Comparison of ENCODE assay signal across 18 cellular contexts in genomic region chr12:25382311-25383106, GRCh38.
A peak's percentile ranks its signal among the peaks of the same experiment; 100 is the strongest.
DNase-seq lines count a peak whose midpoint lies in the region; ATAC-seq and TF ChIP-seq lines count a peak whose summit lies in the region.
"Had no signal": no experiment of that assay in that cellular context is flagged by ENCODE, and none has a peak within 500 bp of the region (broad histone marks: within the 10 kb centered on the region; RNA-seq: fewer than 3 reads in every experiment).

No MANE protein-coding gene starts in this region.

- H3K9ac ChIP-seq in neuronal stem cell (ENCODE audit: low read depth, low read length, poor library complexity) (no peak overlapping the region), neural progenitor cell (no peak overlapping the region)

- H3K9me3 Mint-ChIP-seq in activated CD8-positive, alpha-beta memory T cell treated with anti-CD3 and anti-CD28 coated beads, Interleukin-2, amount 10 ng/mL, durations not matched to agents 7 days and 5 days (ENCODE audit: low read depth), result no peaks in the 10 kb centered on the region
- peaks cover 5% of the 10 kb centered on the region for H3K9me3 Mint-ChIP-seq in neural progenitor cell
- H3K9me3 Mint-ChIP-seq: GM23338; stimulated activated naive CD8-positive, alpha-beta T cell treated with anti-CD3 and anti-CD28 coated beads, Interleukin-15, Interleukin-2, amounts not matched to agents 100 ng/mL and 50 ng/mL, for 24 hours had no signal

- peaks cover 66% of the 10 kb centered on the region for H3K4me1 Mint-ChIP-seq in activated CD8-positive, alpha-beta memory T cell treated with anti-CD3 and anti-CD28 coated beads, Interleukin-2, amount 10 ng/mL, durations not matched to agents 7 days and 5 days
- peaks cover 15% of the 10 kb centered on the region for H3K4me1 Mint-ChIP-seq in neural progenitor cell

- H2AFZ ChIP-seq in neuronal stem cell (ENCODE audit: low read length) (no peak overlapping the region), neural progenitor cell (replicated peaks) (no peak overlapping the region)
- H2AFZ ChIP-seq: GM23338 had no signal

- H3K27me3 ChIP-seq in neuronal stem cell (ENCODE audit: control insufficient read depth in 3 of 3, insufficient read depth in 3 of 3, low read depth in 1 of 3, low read length in 3 of 3), result peaks cover 0 to 9% (median 4%) of the 10 kb centered on the region in 3 experiments
- H3K27me3 ChIP-seq in neural progenitor cell, result peaks cover 20% of the 10 kb centered on the region
- H3K27me3 ChIP-seq: esophagus muscularis mucosa, heart left ventricle, sigmoid colon, vagina had no signal

- intact Hi-C loops in posterior vena cava (cut with DNase I), result no loop called here

- H2BK12ac ChIP-seq in neuronal stem cell (ENCODE audit: low read length), result no peak overlapping the region

- no peaks in the 10 kb centered on the region for H4K20me1 ChIP-seq in neural progenitor cell (ENCODE audit: low read depth)

- H3K27me3 Mint-ChIP-seq in activated CD8-positive, alpha-beta memory T cell treated with anti-CD3 and anti-CD28 coated beads, Interleukin-2, amount 10 ng/mL, durations not matched to agents 7 days and 5 days, result no peaks in the 10 kb centered on the region
- H3K27me3 Mint-ChIP-seq in neural progenitor cell (ENCODE audit: insufficient read depth, low read depth), result peaks cover 11% of the 10 kb centered on the region

- peaks cover 14% of the 10 kb centered on the region for H3K36me3 Mint-ChIP-seq in activated CD8-positive, alpha-beta memory T cell treated with anti-CD3 and anti-CD28 coated beads, Interleukin-2, amount 10 ng/mL, durations not matched to agents 7 days and 5 days
- H3K36me3 Mint-ChIP-seq in neural progenitor cell, result no peaks in the 10 kb centered on the region

- peak overlapping the region; percentile 39 for H3K14ac ChIP-seq in neuronal stem cell (ENCODE audit: low read length)

- H3K9me3 ChIP-seq in neuronal stem cell (replicated peaks in 1 of 2; ENCODE audit: control insufficient read depth in 2 of 2, insufficient read depth in 1 of 2, low read depth in 1 of 2, low read length in 2 of 2) (no peaks in the 10 kb centered on the region), neural progenitor cell (ENCODE audit: low read depth) (no peaks in the 10 kb centered on the region)
- H3K9me3 ChIP-seq: esophagus muscularis mucosa, heart left ventricle, sigmoid colon, vagina had no signal

- H3K4ac ChIP-seq in neuronal stem cell (ENCODE audit: low read length), result no peak overlapping the region

- no peak overlapping the region for H3K18ac ChIP-seq in neuronal stem cell (ENCODE audit: low read length)

- DNase-seq in activated CD8-positive, alpha-beta memory T cell treated with anti-CD3 and anti-CD28 coated beads, Interleukin-2, amount 10 ng/mL, durations not matched to agents 7 days and 5 days, result peak; percentile 64
- DNase-seq in activated CD8-positive, alpha-beta memory T cell treated with anti-CD3 and anti-CD28 coated beads for 24 hours, result no peak
- DNase-seq in OCI-M1 (lab: John Stamatoyannopoulos, UW) (peak; percentile 55), ecto neural progenitor cell (ENCODE audit: low spot score) (peak; percentile 41), neuronal stem cell (ENCODE audit: low spot score) (no peak), posterior vena cava (ENCODE audit: low spot score) (no peak), neural progenitor cell (ENCODE audit: low spot score) (no peak)
- no peak for DNase-seq in activated CD4-positive, CD25-positive, alpha-beta regulatory T cell (lab: John Stamatoyannopoulos, UW)
- DNase-seq: amniotic stem cell, heart left ventricle, kidney glomerular epithelial cell, SHP77 treated with DMSO at 0.1 percent for 48 hours, sigmoid colon, T1000 had no signal

- H4K8ac ChIP-seq in neuronal stem cell (ENCODE audit: low read depth, low read length), result no peak overlapping the region

- peaks cover 7% of the 10 kb centered on the region for H3K79me1 ChIP-seq in neuronal stem cell (ENCODE audit: low read depth, low read length)

- H2BK5ac ChIP-seq in neuronal stem cell (ENCODE audit: low read length), result no peak overlapping the region

- no peaks in the 10 kb centered on the region for H3K79me2 ChIP-seq in neural progenitor cell (ENCODE audit: low read depth)

- no peak for TF ChIP-seq CTCF in neural progenitor cell (IDR thresholded peaks at IDR 0.05)

- peak overlapping the region; percentile 80 for H3K4me3 Mint-ChIP-seq in activated CD8-positive, alpha-beta memory T cell treated with anti-CD3 and anti-CD28 coated beads, Interleukin-2, amount 10 ng/mL, durations not matched to agents 7 days and 5 days
- no peak overlapping the region for H3K4me3 Mint-ChIP-seq in neural progenitor cell
- H3K4me3 Mint-ChIP-seq: GM23338; stimulated activated naive CD8-positive, alpha-beta T cell treated with anti-CD3 and anti-CD28 coated beads, Interleukin-15, Interleukin-2, amounts not matched to agents 100 ng/mL and 50 ng/mL, for 24 hours had no signal

- H3K4me2 ChIP-seq in neuronal stem cell (ENCODE audit: insufficient read depth, low read length, poor library complexity, severe bottlenecking) (no peak overlapping the region), neural progenitor cell (no peak overlapping the region)
- H3K4me2 ChIP-seq: GM23338 had no signal

- ATAC-seq in activated CD8-positive, alpha-beta memory T cell treated with anti-CD3 and anti-CD28 coated beads, Interleukin-2, amount 10 ng/mL, durations not matched to agents 7 days and 5 days, result no peak
- ATAC-seq: GM23338, heart left ventricle had no signal

- peak overlapping the region; percentile 92 for H3K27ac Mint-ChIP-seq in activated CD8-positive, alpha-beta memory T cell treated with anti-CD3 and anti-CD28 coated beads, Interleukin-2, amount 10 ng/mL, durations not matched to agents 7 days and 5 days
- no peak overlapping the region for H3K27ac Mint-ChIP-seq in neural progenitor cell
- H3K27ac Mint-ChIP-seq: GM23338; stimulated activated naive CD8-positive, alpha-beta T cell treated with anti-CD3 and anti-CD28 coated beads, Interleukin-15, Interleukin-2, amounts not matched to agents 100 ng/mL and 50 ng/mL, for 24 hours had no signal

- peaks cover 0 to 5% of the 10 kb centered on the region in 2 donors for H3K4me1 ChIP-seq in neuronal stem cell (ENCODE audit: control insufficient read depth in 2 of 2, insufficient read depth in 1 of 2, low read depth in 1 of 2, low read length in 2 of 2)
- no peaks in the 10 kb centered on the region for H3K4me1 ChIP-seq in neural progenitor cell
- H3K4me1 ChIP-seq: vagina had no signal

- peaks cover 10% of the 10 kb centered on the region for H3F3A ChIP-seq in neural progenitor cell (ENCODE audit: low read depth)

- H3K36me3 ChIP-seq in neuronal stem cell (replicated peaks in 1 of 2; ENCODE audit: control insufficient read depth in 2 of 2, insufficient read depth in 2 of 2, low read length in 2 of 2) (no peaks in the 10 kb centered on the region), neural progenitor cell (no peaks in the 10 kb centered on the region)
- H3K36me3 ChIP-seq: esophagus muscularis mucosa, heart left ventricle, sigmoid colon, vagina had no signal

- H2BK120ac ChIP-seq in neuronal stem cell (ENCODE audit: low read depth, low read length), result no peak overlapping the region

- H3K27ac ChIP-seq in neuronal stem cell (replicated peaks; ENCODE audit: low read length), result no peak overlapping the region
- H3K27ac ChIP-seq in neural progenitor cell, result no peak overlapping the region
- H3K27ac ChIP-seq: esophagus muscularis mucosa, heart left ventricle, sigmoid colon, vagina had no signal

- no peak overlapping the region for H3K23ac ChIP-seq in neuronal stem cell (ENCODE audit: low read depth, low read length, poor library complexity)

- no peak overlapping the region for H2AK5ac ChIP-seq in neuronal stem cell (ENCODE audit: low read depth, low read length)

- no peak overlapping the region for H2BK15ac ChIP-seq in neuronal stem cell (ENCODE audit: low read length)

- H3K4me3 ChIP-seq in neuronal stem cell (ENCODE audit: low read length in 2 of 2) (no peak overlapping the region), neural progenitor cell (no peak overlapping the region)
- H3K4me3 ChIP-seq: esophagus muscularis mucosa, GM23338, heart left ventricle, sigmoid colon, vagina had no signal

- no peak overlapping the region for H4K91ac ChIP-seq in neuronal stem cell (ENCODE audit: low read depth, low read length, poor library complexity)

- CTCF ChIA-PET in activated CD8-positive, alpha-beta memory T cell treated with anti-CD3 and anti-CD28 coated beads, Interleukin-2, amount 10 ng/mL, durations not matched to agents 7 days and 5 days (lab: Charles Lee), result interaction anchor here (1.7 to 3.0 kb wide), 3 partner anchors 10 to 141 kb away, joined by 4 to 17 read pairs (median 9); partner anchors contain the start of gene KRAS

- WGBS in neuronal stem cell (ENCODE audit: extremely low coverage in 2 of 2, insufficient read length in 2 of 2, insufficient replicate concordance in 1 of 2), 2 donors, result no CpG with 5 or more reads among the region's 7 CpGs

Comparison
In these comparisons a context has a peak if more than half of its experiments do, and no peak if none do; other contexts are left out.
1. DNase-seq: peak in activated CD8-positive, alpha-beta memory T cell treated with anti-CD3 and anti-CD28 coated beads, Interleukin-2, amount 10 ng/mL, durations not matched to agents 7 days and 5 days (single experiment), OCI-M1 (single experiment) and ecto neural progenitor cell (single experiment); none in activated CD8-positive, alpha-beta memory T cell treated with anti-CD3 and anti-CD28 coated beads for 24 hours (single experiment), neuronal stem cell (single experiment), posterior vena cava (single experiment), activated CD4-positive, CD25-positive, alpha-beta regulatory T cell (0 of 4) and neural progenitor cell (single experiment).